ENCODE assay signal across 8 cellular contexts in genomic region chr19:42420055-42420544, GRCh38. TPM values are rescaled to one million over a fixed set of nuclear protein-coding genes. Genes with fewer than 3 reads are reported as not detected.
DNase-seq lines count a peak whose midpoint lies in the region; ATAC-seq, FAIRE-seq and TF ChIP-seq lines count a peak whose summit lies in the region.

No MANE protein-coding gene starts in this region.

- no peak overlapping the region for H3K4ac ChIP-seq in IMR-90 (ENCODE audit: low read depth, low read length)

- peaks cover 4 to 19% of the 10 kb centered on the region in 2 experiments; a peak in 2 of 4 replicates for H3K79me1 ChIP-seq in IMR-90 (ENCODE audit: low read depth in 1 of 2, low read length in 2 of 2)

- peak overlapping the region; percentile 73 for H2AK9ac ChIP-seq in IMR-90 (replicated peaks; ENCODE audit: low read depth, low read length, poor library complexity)

- TF ChIP-seq CTCF in IMR-90 (conservative IDR thresholded peaks at IDR 0.05; ENCODE audit: low read depth, low read length) (peak; percentile 60), astrocyte (IDR thresholded peaks at IDR 0.05; ENCODE audit: insufficient read depth, low read depth, low read length) (peak; percentile 43)

- POLR2A ChIA-PET in IMR-90 (lab: Charles Lee; ENCODE audit: unreplicated experiment) = no interaction called here

- no peaks in the 10 kb centered on the region for H3K79me2 ChIP-seq in astrocyte (ENCODE audit: insufficient read depth, low read length)

- FAIRE-seq in astrocyte (lab: Jason Lieb, UNC) = no peak

- peak; percentile 12; the same call in 1 of the 2 replicates for TF ChIP-seq RAD21 in IMR-90 (IDR thresholded peaks at IDR 0.05; ENCODE audit: low read length)

- H3K4me2 ChIP-seq in IMR-90 (ENCODE audit: low read depth, low read length) (peak overlapping the region; percentile 30), astrocyte (ENCODE audit: low read length) (no peak overlapping the region)

- H3K23ac ChIP-seq in IMR-90 (ENCODE audit: low read depth, low read length) = no peak overlapping the region

- no peak overlapping the region for H3K56ac ChIP-seq in IMR-90 (ENCODE audit: extremely low read depth, insufficient read depth, low read length)

- no peak overlapping the region for H3K14ac ChIP-seq in IMR-90 (replicated peaks; ENCODE audit: low read depth, low read length)

- no peak overlapping the region for H3K4me3 Mint-ChIP-seq in astrocyte (ENCODE audit: unreplicated experiment)

- no peaks in the 10 kb centered on the region for H3K9me3 Mint-ChIP-seq in astrocyte (ENCODE audit: unreplicated experiment)

- H3K36me3 ChIP-seq in IMR-90 (ENCODE audit: control insufficient read depth, insufficient read depth, low read length) = no peaks in the 10 kb centered on the region
- H3K36me3 ChIP-seq in astrocyte (ENCODE audit: insufficient read depth, low read length) = no peaks in the 10 kb centered on the region

- H4K5ac ChIP-seq in IMR-90 (ENCODE audit: low read depth, low read length) = no peak overlapping the region

- dilution Hi-C loops in IMR-90 (cut with HindIII; ENCODE audit: low sequenced_read_pairs, unreplicated experiment) = no loop called here

- no peak for TF ChIP-seq POLR2A in IMR-90 (IDR thresholded peaks at IDR 0.05; ENCODE audit: low read depth, low read length)

- no peak overlapping the region for H2BK20ac ChIP-seq in IMR-90 (ENCODE audit: low read depth, low read length)

- H3K18ac ChIP-seq in IMR-90 (ENCODE audit: low read depth, low read length) = no peak overlapping the region

- H3K4me3 ChIP-seq in IMR-90 (ENCODE audit: insufficient read depth, low read depth, low read length) (no peak overlapping the region), astrocyte (ENCODE audit: insufficient read depth, low read depth, low read length) (no peak overlapping the region)

- H3K27me3 ChIP-seq in IMR-90 (ENCODE audit: control insufficient read depth, insufficient read depth, low read length) (no peaks in the 10 kb centered on the region), astrocyte (ENCODE audit: insufficient read depth, low read length) (no peaks in the 10 kb centered on the region)

- 42% methylated on average over 5 of the region's 10 CpGs; no CpG with 5 or more reads in 1 of the 2 experiments for WGBS in IMR-90 (ENCODE audit: extremely low coverage in 2 of 2, insufficient read length in 1 of 2), 2 experiments

- intact Hi-C loops in IMR-90 (cut with micrococcal nuclease) = no loop called here

- no peak overlapping the region for H2BK15ac ChIP-seq in IMR-90 (ENCODE audit: low read depth, low read length)

- H3K9me1 ChIP-seq in IMR-90 (ENCODE audit: insufficient read depth, low read length) = peaks cover 11% of the 10 kb centered on the region

- ATAC-seq in IMR-90 (ENCODE audit: low read depth) (peak; percentile 11), GM19397 (IDR thresholded peaks at IDR 0.05; ENCODE audit: unreplicated experiment) (no peak), HG02642 (IDR thresholded peaks at IDR 0.05; ENCODE audit: poor library complexity, unreplicated experiment) (no peak)

- H3K4me1 ChIP-seq in IMR-90 (ENCODE audit: control insufficient read depth, insufficient read depth, low read length) (peaks cover 9% of the 10 kb centered on the region), astrocyte (ENCODE audit: insufficient read depth, low read length) (peaks cover 10% of the 10 kb centered on the region)

- peak; percentile 25 for DNase-seq in GDM1 (lab: John Stamatoyannopoulos, UW)
- peak; percentile 78 for DNase-seq in IMR-90
- DNase-seq in T-helper 22 cell (ENCODE audit: low read depth) = peak; percentile 59
- DNase-seq in astrocyte (ENCODE audit: low read depth) = peak; percentile 18
- DNase-seq in kidney tubule cell (ENCODE audit: low spot score) = peak; percentile 59
- DNase-seq in stimulated activated CD8-positive, alpha-beta memory T cell treated with anti-CD3 and anti-CD28 coated beads, Interleukin-15, amount 100 ng/mL, for 48 hours (ENCODE audit: low read depth in 2 of 2) = peak; percentile 70 to 72

- H3K27me3 Mint-ChIP-seq in astrocyte (ENCODE audit: low read depth, unreplicated experiment) = peaks cover 24% of the 10 kb centered on the region

- H4K91ac ChIP-seq in IMR-90 (ENCODE audit: insufficient read depth, low read depth, low read length) = no peak overlapping the region

- CTCF ChIA-PET in IMR-90 (lab: Yijun Ruan, JAX) = interaction anchor here (0.6 to 1.1 kb wide), 3 partner anchors 14 to 20 kb away, joined by 3 to 8 read pairs (median 5); no protein-coding TSS in a partner anchor

- H3K9ac ChIP-seq in IMR-90 (ENCODE audit: low read depth, low read length) (no peak overlapping the region), astrocyte (ENCODE audit: low read length) (no peak overlapping the region)

- no peak overlapping the region for H4K8ac ChIP-seq in IMR-90 (ENCODE audit: low read depth in 2 of 2, low read length in 2 of 2)

- no TSS peak for BruUV-seq in IMR-90 (replicated peaks; lab: Mats Ljungman, UMichigan)

- no peaks in the 10 kb centered on the region for H3K36me3 Mint-ChIP-seq in astrocyte (ENCODE audit: low read depth, unreplicated experiment)

- H3K9me3 ChIP-seq in IMR-90 (ENCODE audit: control insufficient read depth, insufficient read depth, low read length) = no peaks in the 10 kb centered on the region
- peaks cover 6% of the 10 kb centered on the region for H3K9me3 ChIP-seq in astrocyte (ENCODE audit: insufficient read depth, low read depth, low read length)

- H4K20me1 ChIP-seq in IMR-90 (ENCODE audit: insufficient read depth, low read length) = peaks cover 11% of the 10 kb centered on the region; the same call in 1 of the 2 replicates
- H4K20me1 ChIP-seq in astrocyte (ENCODE audit: insufficient read depth, low read length) = no peaks in the 10 kb centered on the region

- no peak overlapping the region for H2BK120ac ChIP-seq in IMR-90 (ENCODE audit: low read depth, low read length)

- no peak overlapping the region for H2BK5ac ChIP-seq in IMR-90 (ENCODE audit: low read depth, low read length, poor library complexity, severe bottlenecking)

- H3K27ac ChIP-seq in IMR-90 (ENCODE audit: insufficient read depth, low read length) = no peak overlapping the region
- no peak overlapping the region for H3K27ac ChIP-seq in astrocyte (ENCODE audit: low read depth, low read length)

- H2AK5ac ChIP-seq in IMR-90 (ENCODE audit: low read depth, low read length) = no peak overlapping the region

- in situ Hi-C loops in IMR-90 (cut with MboI; ENCODE audit: low sequenced_read_pairs) = no loop called here

- peaks cover 3% of the 10 kb centered on the region for H3K4me1 Mint-ChIP-seq in astrocyte (ENCODE audit: low read depth, unreplicated experiment)

- H3K27ac Mint-ChIP-seq in astrocyte (ENCODE audit: unreplicated experiment) = no peak overlapping the region

- peak overlapping the region; percentile 73 for H2AFZ ChIP-seq in IMR-90 (replicated peaks; ENCODE audit: low read length, poor library complexity)
- H2AFZ ChIP-seq in astrocyte (ENCODE audit: low read depth, low read length) = no peak overlapping the region

TF ChIP-seq in IMR-90, 13 proteins besides CTCF, POLR2A, EP300 and RAD21:
- no peak for TF ChIP-seq CHD1 (IDR thresholded peaks at IDR 0.05; ENCODE audit: low read depth, low read length)
- TF ChIP-seq MAZ (IDR thresholded peaks at IDR 0.05; ENCODE audit: borderline replicate concordance, low read depth, low read length) = peak; percentile 33; the same call in 1 of the 2 replicates
- TF ChIP-seq MXI1 (IDR thresholded peaks at IDR 0.05; ENCODE audit: borderline replicate concordance, low read depth, low read length) = peak; percentile 48; the same call in 1 of the 2 replicates
- TF ChIP-seq ELK1 (IDR thresholded peaks at IDR 0.05; ENCODE audit: borderline replicate concordance, low read depth, low read length) = no peak
- TF ChIP-seq BHLHE40 (IDR thresholded peaks at IDR 0.05; ENCODE audit: low read depth, low read length) = no peak
- TF ChIP-seq FOS (IDR thresholded peaks at IDR 0.05; ENCODE audit: low read depth, low read length) = no peak
- no peak for TF ChIP-seq CEBPB (IDR thresholded peaks at IDR 0.05; ENCODE audit: low read depth, low read length)
- TF ChIP-seq USF2 (IDR thresholded peaks at IDR 0.05; ENCODE audit: low read depth, low read length) = peak; percentile 18; the same call in 1 of the 2 replicates
- no peak for TF ChIP-seq SMC3 (IDR thresholded peaks at IDR 0.05; ENCODE audit: low read depth, low read length)
- no peak for TF ChIP-seq RCOR1 (IDR thresholded peaks at IDR 0.05; ENCODE audit: insufficient replicate concordance, low read length)

RNA-seq across cellular contexts. Expression of gene LIPE, which starts 7.1 kb away (rescaled TPM):
- 0.83 and 1.1 TPM in 2 replicates for total RNA-seq in IMR-90 (2012; rRNA removed)
- 5.4 and 5.9 TPM in 2 replicates for polyA plus RNA-seq in IMR-90 (2012; rRNA removed)
- 3.2 and 4.7 TPM in 2 replicates for polyA plus RNA-seq in IMR-90 (2012; cell fraction: cytosol; rRNA removed)
- polyA plus RNA-seq in IMR-90 (2012; cell fraction: nucleus; rRNA removed; ENCODE audit: low replicate concordance) = 2.2 and 7.5 TPM in 2 replicates
- 1.3 and 2.0 TPM in 2 replicates for total RNA-seq in astrocyte

RNA-seq across cellular contexts. Expression of gene CXCL17, which starts 22.6 kb away (rescaled TPM):
- total RNA-seq in IMR-90 (2012; rRNA removed) = not detected in 2 replicates
- polyA plus RNA-seq in IMR-90 (2012; rRNA removed) = not detected in 2 replicates
- polyA plus RNA-seq in IMR-90 (2012; cell fraction: cytosol; rRNA removed) = not detected in 2 replicates
- not detected in 2 replicates for polyA plus RNA-seq in IMR-90 (2012; cell fraction: nucleus; rRNA removed; ENCODE audit: low replicate concordance)
- not detected in 2 replicates for total RNA-seq in astrocyte

RNA-seq across cellular contexts. Expression of gene CNFN, which starts 30.0 kb away (rescaled TPM):
- not detected in 2 replicates for total RNA-seq in IMR-90 (2012; rRNA removed)
- polyA plus RNA-seq in IMR-90 (2012; rRNA removed) = 1.0 and 1.2 TPM in 2 replicates
- polyA plus RNA-seq in IMR-90 (2012; cell fraction: cytosol; rRNA removed) = not detected in 2 replicates
- polyA plus RNA-seq in IMR-90 (2012; cell fraction: nucleus; rRNA removed; ENCODE audit: low replicate concordance) = 0.23 TPM in 1 of 2 replicates, not detected in the other
- total RNA-seq in astrocyte = 0.61 and 2.5 TPM in 2 replicates

Comparison
In these comparisons a context has a peak if more than half of its experiments do, and no peak if none do; other contexts are left out.
1. DNase-seq: peak in every context shown above with its lines; median percentile 78 in IMR-90; 71 in stimulated activated CD8-positive, alpha-beta memory T cell treated with anti-CD3 and anti-CD28 coated beads, Interleukin-15, amount 100 ng/mL, for 48 hours; 59 in T-helper 22 cell; 59 in kidney tubule cell; 25 in GDM1; 18 in astrocyte.